10 cellular contexts compared by ENCODE assay signal in the genomic region with DNA sequence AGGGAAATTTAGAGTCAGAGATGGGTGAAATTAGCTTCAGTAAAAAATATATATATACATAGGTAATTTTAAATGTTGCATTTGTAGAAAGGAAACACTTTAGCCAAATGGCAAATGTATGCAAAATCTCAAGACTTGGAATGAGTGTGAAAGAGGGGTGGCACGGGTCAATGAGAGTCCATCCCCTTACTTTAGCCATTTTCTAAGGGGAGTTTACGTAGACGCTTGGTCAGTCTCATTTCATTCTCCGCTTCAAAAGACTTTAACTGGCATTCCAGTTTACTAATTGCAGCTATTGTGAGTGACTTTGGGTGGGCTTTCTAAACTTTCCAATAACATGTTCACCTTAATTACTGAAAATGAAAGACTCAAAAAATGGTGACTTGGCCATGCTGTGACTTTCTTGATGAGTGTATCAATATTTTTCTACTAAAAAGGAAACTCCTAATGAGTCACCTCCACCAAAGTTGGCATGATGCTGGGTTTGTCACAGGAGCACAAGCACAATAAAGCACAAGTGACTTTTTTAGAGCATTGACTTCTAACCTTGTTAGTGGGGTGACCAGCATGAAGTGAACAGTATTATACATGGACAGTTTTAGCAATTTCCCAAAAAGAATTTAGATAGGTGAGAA.
DNase-seq lines count a peak whose midpoint lies in the region; ATAC-seq and TF ChIP-seq lines count a peak whose summit lies in the region.
"Had no signal": no experiment of that assay in that cellular context is flagged by ENCODE, and none has a peak within 500 bp of the region (broad histone marks: within the 10 kb centered on the region; RNA-seq: fewer than 3 reads in every experiment).

No MANE protein-coding gene starts in this region.

- H3K36me3 ChIP-seq in CD4-positive, alpha-beta memory T cell (ENCODE audit: insufficient read depth, low read length) = no peaks in the 10 kb centered on the region
- no peaks in the 10 kb centered on the region for H3K36me3 ChIP-seq in neural progenitor cell
- H3K36me3 ChIP-seq: breast epithelium, pancreas had no signal

- intact Hi-C loops in CD4-positive, alpha-beta memory T cell (cut with micrococcal nuclease) = no loop called here

- TF ChIP-seq CTCF in GM20000 (IDR thresholded peaks at IDR 0.05; ENCODE audit: extremely low read depth, missing control alignments) (no peak), neural progenitor cell (IDR thresholded peaks at IDR 0.05) (no peak)

- H3K9me3 Mint-ChIP-seq in CD4-positive, alpha-beta memory T cell = peaks cover 0 to 2% (median 0%) of the 10 kb centered on the region in 8 donors
- peaks cover 8% of the 10 kb centered on the region for H3K9me3 Mint-ChIP-seq in neural progenitor cell

- no peaks in the 10 kb centered on the region for H3K4me1 Mint-ChIP-seq in CD4-positive, alpha-beta memory T cell
- no peaks in the 10 kb centered on the region for H3K4me1 Mint-ChIP-seq in neural progenitor cell

- no peaks in the 10 kb centered on the region for H3K79me2 ChIP-seq in neural progenitor cell (ENCODE audit: low read depth)

- H3K9me3 ChIP-seq in CD4-positive, alpha-beta memory T cell (ENCODE audit: control insufficient read depth in 1 of 2, low read length in 2 of 2) = no peaks in the 10 kb centered on the region
- H3K9me3 ChIP-seq in neural progenitor cell (ENCODE audit: low read depth) = no peaks in the 10 kb centered on the region
- H3K9me3 ChIP-seq: breast epithelium, pancreas had no signal

- H3K4me3 Mint-ChIP-seq in CD4-positive, alpha-beta memory T cell = no peak overlapping the region
- H3K4me3 Mint-ChIP-seq in neural progenitor cell = no peak overlapping the region

- H3K36me3 Mint-ChIP-seq in CD4-positive, alpha-beta memory T cell = no peaks in the 10 kb centered on the region
- no peaks in the 10 kb centered on the region for H3K36me3 Mint-ChIP-seq in neural progenitor cell

- H3F3A ChIP-seq in neural progenitor cell (ENCODE audit: low read depth) = no peaks in the 10 kb centered on the region

- no peak overlapping the region for H3K4me3 ChIP-seq in CD4-positive, alpha-beta memory T cell (ENCODE audit: low read length in 2 of 2)
- H3K4me3 ChIP-seq in neural progenitor cell = no peak overlapping the region
- H3K4me3 ChIP-seq: breast epithelium, pancreas had no signal

- CTCF ChIA-PET in CD4-positive, alpha-beta memory T cell (lab: Charles Lee; ENCODE audit: partially characterized antibody) = no interaction called here

- no peak overlapping the region for H3K27ac ChIP-seq in CD4-positive, alpha-beta memory T cell (ENCODE audit: low read depth, low read length)
- H3K27ac ChIP-seq in neural progenitor cell = no peak overlapping the region
- H3K27ac ChIP-seq: breast epithelium, pancreas had no signal

- H3K27me3 ChIP-seq in CD4-positive, alpha-beta memory T cell (ENCODE audit: insufficient read depth, low read length) = no peaks in the 10 kb centered on the region
- no peaks in the 10 kb centered on the region for H3K27me3 ChIP-seq in neural progenitor cell
- H3K27me3 ChIP-seq: breast epithelium, pancreas had no signal

- DNase-seq in kidney tubule cell (ENCODE audit: low spot score) (peak; percentile 62), GM20000 (ENCODE audit: low spot score) (no peak), neural progenitor cell (ENCODE audit: low spot score) (no peak)
- DNase-seq in CD4-positive, alpha-beta memory T cell = no peak
- DNase-seq: activated CD4-positive, CD25-positive, alpha-beta regulatory T cell treated with anti-CD3 and anti-CD28 coated beads, Interleukin-2, amount 50 U/mL, for 72 hours; pancreas had no signal

- H3K27me3 Mint-ChIP-seq in CD4-positive, alpha-beta memory T cell = peaks cover 0 to 3% of the 10 kb centered on the region in 2 donors
- H3K27me3 Mint-ChIP-seq in neural progenitor cell (ENCODE audit: insufficient read depth, low read depth) = peaks cover 2% of the 10 kb centered on the region

- H3K9ac ChIP-seq in neural progenitor cell = no peak overlapping the region

- H3K4me1 ChIP-seq in CD4-positive, alpha-beta memory T cell (ENCODE audit: insufficient read depth, low read length) = no peaks in the 10 kb centered on the region
- H3K4me1 ChIP-seq in neural progenitor cell = peaks cover 17% of the 10 kb centered on the region
- H3K4me1 ChIP-seq: breast epithelium, pancreas had no signal

- POLR2A ChIA-PET in CD4-positive, alpha-beta memory T cell (lab: Charles Lee; ENCODE audit: partially characterized antibody) = no interaction called here

- no peak overlapping the region for H2AFZ ChIP-seq in neural progenitor cell (replicated peaks)

- H3K27ac Mint-ChIP-seq in CD4-positive, alpha-beta memory T cell = no peak overlapping the region
- H3K27ac Mint-ChIP-seq in neural progenitor cell = no peak overlapping the region

- ATAC-seq in GM18868 (IDR thresholded peaks at IDR 0.05; ENCODE audit: unreplicated experiment) = peak; percentile 82
- ATAC-seq in GM21423 (IDR thresholded peaks at IDR 0.05; ENCODE audit: unreplicated experiment) = peak; percentile 81
- ATAC-seq in HG03159 (IDR thresholded peaks at IDR 0.05; ENCODE audit: unreplicated experiment) = peak; percentile 84
- ATAC-seq: pancreas had no signal

- no peaks in the 10 kb centered on the region for H4K20me1 ChIP-seq in neural progenitor cell (ENCODE audit: low read depth)

- no peak overlapping the region for H3K4me2 ChIP-seq in neural progenitor cell
